ENCODE assay signal across 9 cellular contexts in genomic region chr7:141067856-141068255, GRCh38. TPM values are rescaled to one million over a fixed set of nuclear protein-coding genes. Genes with fewer than 3 reads are reported as not detected.
DNase-seq lines count a peak whose midpoint lies in the region; ATAC-seq and TF ChIP-seq lines count a peak whose summit lies in the region.
"Not testable (repeated sequence)": the region's sequence is repeated elsewhere in the genome, so short reads cannot be mapped to it uniquely, and the experiment has no call there.
"Had no signal": no experiment of that assay in that cellular context is flagged by ENCODE, and none has a peak within 500 bp of the region (broad histone marks: within the 10 kb centered on the region; RNA-seq: fewer than 3 reads in every experiment).

No MANE protein-coding gene starts in this region.

- peak overlapping the region; percentile 65 for H3K27ac ChIP-seq in 22Rv1
- H3K27ac ChIP-seq in GM23338 (ENCODE audit: low read depth); HUES6 (ENCODE audit: low read depth, low read length); mesendoderm (ENCODE audit: low read depth, low read length): not testable (repeated sequence)

- TF ChIP-seq CTCF in 22Rv1 (IDR thresholded peaks at IDR 0.05); GM23338 (conservative IDR thresholded peaks at IDR 0.05; ENCODE audit: low read depth in 2 of 2); WTC11 (IDR thresholded peaks at IDR 0.05): not testable (repeated sequence)

- WGBS in mesendoderm (ENCODE audit: extremely low coverage, insufficient coverage, low lambda C conversion rate), result no CpG with 5 or more reads among the region's 16 CpGs

- not testable (repeated sequence) for H3K23ac ChIP-seq in mesendoderm (ENCODE audit: low read length)

- peak overlapping the region; percentile 47; the same call in 1 of the 2 replicates for H2AFZ ChIP-seq in GM23338

- H3K4me2 ChIP-seq in GM23338; mesendoderm (ENCODE audit: low read length): not testable (repeated sequence)

- H3K4me3 ChIP-seq in GM23338 (peak overlapping the region; percentile 29; the same call in 1 of the 2 replicates), HUES6 (ENCODE audit: low read depth, low read length) (peak overlapping the region; percentile 49)
- H3K4me3 ChIP-seq in mesendoderm (ENCODE audit: low read length), result not testable (repeated sequence)

- not testable (repeated sequence) for ATAC-seq in GM23338, WTC11

- H3K27ac Mint-ChIP-seq in GM23338, result not testable (repeated sequence)
- H3K27ac Mint-ChIP-seq in WTC11, result 0 out of 2 replicates have a peak overlapping the region, but pooled peaks have one; percentile 72

- H2BK15ac ChIP-seq in mesendoderm (replicated peaks; ENCODE audit: low read depth), result peak overlapping the region; percentile 74

- H3K4me1 ChIP-seq in GM23338 (ENCODE audit: insufficient read depth) (peaks cover 17% of the 10 kb centered on the region), HUES6 (ENCODE audit: control insufficient read depth, insufficient read depth, low read length) (peaks cover 17% of the 10 kb centered on the region)
- not testable (repeated sequence) for H3K4me1 ChIP-seq in mesendoderm (ENCODE audit: control insufficient read depth, low read depth, low read length)

- POLR2A ChIA-PET in WTC11 (lab: Charles Lee), result not testable (repeated sequence)

- peaks cover 10% of the 10 kb centered on the region; the same call in 2 of the 3 replicates for H3K9me3 Mint-ChIP-seq in GM23338
- H3K9me3 Mint-ChIP-seq in WTC11, result not testable (repeated sequence)

- H3K4me1 Mint-ChIP-seq in GM23338, result peaks cover 11% of the 10 kb centered on the region
- H3K4me1 Mint-ChIP-seq in WTC11, result peaks cover 25% of the 10 kb centered on the region

- not testable (repeated sequence) for H3K56ac ChIP-seq in mesendoderm (ENCODE audit: low read length)

- H2BK120ac ChIP-seq in mesendoderm (ENCODE audit: low read depth, low read length), result not testable (repeated sequence)

- peak overlapping the region; percentile 44 for H3K9ac ChIP-seq in HUES6 (ENCODE audit: low read length)
- not testable (repeated sequence) for H3K9ac ChIP-seq in mesendoderm (ENCODE audit: low read length)

- not testable (repeated sequence) for H3K18ac ChIP-seq in mesendoderm (ENCODE audit: low read length)

- DNase-seq in GM23338 (ENCODE audit: low spot score) (peak; percentile 24), NCI-H1436 (lab: John Stamatoyannopoulos, UW) (peak; percentile 29), NCI-H345 (lab: John Stamatoyannopoulos, UW) (peak; percentile 34), NCI-H748 treated with DMSO at 0.1 percent for 48 hours (lab: John Stamatoyannopoulos, UW) (peak; percentile 7)
- DNase-seq in WTC11 (ENCODE audit: low spot score); mesendoderm: not testable (repeated sequence)

- CTCF ChIA-PET in WTC11 (lab: Charles Lee), result interaction anchor here (0.6 kb wide), 1 partner anchor 593 kb away, joined by 3 read pairs; no protein-coding TSS in a partner anchor

- H3K27me3 ChIP-seq in GM23338 (ENCODE audit: insufficient read depth) (peaks cover 27% of the 10 kb centered on the region), HUES6 (ENCODE audit: control insufficient read depth, insufficient read depth, low read length) (peaks cover 39% of the 10 kb centered on the region)
- not testable (repeated sequence) for H3K27me3 ChIP-seq in mesendoderm (ENCODE audit: insufficient read depth, low read length, poor library complexity)

- H3K36me3 Mint-ChIP-seq in GM23338 (ENCODE audit: low read depth); WTC11: not testable (repeated sequence)

- peak overlapping the region; percentile 45; the same call in 2 of the 3 replicates for H3K4me3 Mint-ChIP-seq in GM23338
- peak overlapping the region; percentile 60 for H3K4me3 Mint-ChIP-seq in WTC11

- H2AK5ac ChIP-seq in mesendoderm (ENCODE audit: low read length), result not testable (repeated sequence)

- not testable (repeated sequence) for H2BK5ac ChIP-seq in mesendoderm (ENCODE audit: low read length)

- H3K9me3 ChIP-seq in HUES6 (ENCODE audit: control insufficient read depth, insufficient read depth, low read depth, low read length), result not testable (repeated sequence)

- H4K20me1 ChIP-seq in GM23338 (replicated peaks; ENCODE audit: insufficient read depth), result not testable (repeated sequence)

- H3K36me3 ChIP-seq in GM23338 (ENCODE audit: insufficient read depth); HUES6 (ENCODE audit: control insufficient read depth, insufficient read depth, low read length); mesendoderm (ENCODE audit: control insufficient read depth, insufficient read depth, low read length): not testable (repeated sequence)

- H4K8ac ChIP-seq in mesendoderm (ENCODE audit: low read depth, low read length), result not testable (repeated sequence)

- H3K4ac ChIP-seq in mesendoderm (ENCODE audit: low read depth, low read length), result not testable (repeated sequence)

- not testable (repeated sequence) for H3K79me1 ChIP-seq in mesendoderm (ENCODE audit: low read length)

- not testable (repeated sequence) for H3K9me2 ChIP-seq in GM23338 (ENCODE audit: insufficient read depth)

- not testable (repeated sequence) for H3K79me2 ChIP-seq in GM23338 (replicated peaks; ENCODE audit: insufficient read depth); mesendoderm (ENCODE audit: control insufficient read depth, insufficient read depth, low read length)

- not testable (repeated sequence) for H3F3A ChIP-seq in GM23338 (replicated peaks; ENCODE audit: low read depth)

- H3K27me3 Mint-ChIP-seq in GM23338 (ENCODE audit: insufficient read depth, low read depth, poor library complexity) (peaks cover 39% of the 10 kb centered on the region), WTC11 (ENCODE audit: low read depth) (peaks cover 29% of the 10 kb centered on the region)

- not testable (repeated sequence) for H4K5ac ChIP-seq in mesendoderm (ENCODE audit: low read length)

RNA-seq across cellular contexts. Expression of gene TMEM178B, which starts 6.0 kb away (rescaled TPM):
- total RNA-seq in GM23338 (2014; rRNA removed; shearing (Covaris generic)), result 9.4 and 15.6 TPM in 2 replicates
- polyA plus RNA-seq in GM23338 (2016; fragmentation: Nextera tagmentation; extraction: Ambion mirVana), result 2.9 and 4.9 TPM in 2 replicates
- 18.0 to 22.3 TPM (median 20.4 TPM) in 3 replicates for total RNA-seq in WTC11 (2021)
- polyA plus RNA-seq in mesendoderm (2013, experiment 1 of 2), result 3.8 TPM
- polyA plus RNA-seq in mesendoderm (2013, experiment 2 of 2), result 3.6 TPM
- polyA plus RNA-seq: CD14-positive monocyte had no signal

RNA-seq across cellular contexts. Expression of gene MRPS33, which starts 53.1 kb away (rescaled TPM):
- 23.1 and 35.0 TPM in 2 replicates for total RNA-seq in GM23338 (2014; rRNA removed; shearing (Covaris generic))
- 134 and 140 TPM in 2 replicates for polyA plus RNA-seq in GM23338 (2016; fragmentation: Nextera tagmentation; extraction: Ambion mirVana)
- 63.5 to 66.8 TPM (median 66.7 TPM) in 3 replicates for total RNA-seq in WTC11 (2021)
- 85.4 TPM for polyA plus RNA-seq in mesendoderm (2013, experiment 1 of 2)
- 89.0 TPM for polyA plus RNA-seq in mesendoderm (2013, experiment 2 of 2)
